Comparison of ENCODE assay signal across 21 cellular contexts in genomic region chr2:239772721-239773120, GRCh38.
DNase-seq lines count a peak whose midpoint lies in the region; ATAC-seq, FAIRE-seq and TF ChIP-seq lines count a peak whose summit lies in the region.
"Had no signal": no experiment of that assay in that cellular context is flagged by ENCODE, and none has a peak within 500 bp of the region (broad histone marks: within the 10 kb centered on the region; RNA-seq: fewer than 3 reads in every experiment).

No MANE protein-coding gene starts in this region.

- no peak overlapping the region for H2AFZ ChIP-seq in K562 (ENCODE audit: low read depth, low read length)
- no peak overlapping the region for H2AFZ ChIP-seq in neuronal stem cell (ENCODE audit: low read length)
- H2AFZ ChIP-seq: GM23338 had no signal

- H2BK5ac ChIP-seq in neuronal stem cell (ENCODE audit: low read length) = no peak overlapping the region

- no peak for TF ChIP-seq POLR2A in K562 (conservative IDR thresholded peaks at IDR 0.05)

- H2BK12ac ChIP-seq in neuronal stem cell (ENCODE audit: low read length) = no peak overlapping the region

- H3K4me1 ChIP-seq in K562 (replicated peaks in 1 of 2; ENCODE audit: control insufficient read depth in 2 of 2, insufficient read depth in 2 of 2, low read length in 2 of 2) (no peaks in the 10 kb centered on the region), neuronal stem cell (ENCODE audit: control insufficient read depth in 2 of 2, insufficient read depth in 1 of 2, low read depth in 1 of 2, low read length in 2 of 2) (no peaks in the 10 kb centered on the region), tibial artery (peaks cover 0 to 10% (median 3%) of the 10 kb centered on the region in 4 donors)

- peak; percentile 5 for DNase-seq in activated T-cell treated with anti-CD3 and anti-CD28 coated beads, Interleukin-2, amount 50 U/mL, for 24 hours
- DNase-seq in activated T-cell treated with anti-CD3 and anti-CD28 coated beads, Interleukin-2, amount 50 U/mL, for 72 hours = no peak
- DNase-seq in K562 (ENCODE audit: extremely low read depth in 1 of 4, low spot score in 3 of 4) = no peak
- no peak for DNase-seq in neuronal stem cell (ENCODE audit: low spot score)
- DNase-seq in tibial artery = peak; percentile 19 to 37
- no peak for DNase-seq in NCI-H774 (lab: John Stamatoyannopoulos, UW)
- DNase-seq in Kasumi-1 (lab: John Stamatoyannopoulos, UW) = no peak
- DNase-seq: 8988T, GDM1, NCI-H1436, NCI-H2029, NCI-H2171 treated with DMSO at 0.1 percent for 48 hours, NCI-H82, PC-3 had no signal

- H3K9me1 ChIP-seq in K562 (ENCODE audit: control insufficient read depth, insufficient read depth, low read length) = no peaks in the 10 kb centered on the region

- no peak overlapping the region for H4K8ac ChIP-seq in neuronal stem cell (ENCODE audit: low read depth, low read length)

- BruUV-seq in K562 (replicated peaks; lab: Mats Ljungman, UMichigan) = no TSS peak

- H3K23ac ChIP-seq in neuronal stem cell (ENCODE audit: low read depth, low read length, poor library complexity) = no peak overlapping the region

- H2BK120ac ChIP-seq in neuronal stem cell (ENCODE audit: low read depth, low read length) = no peak overlapping the region

- H3K27ac ChIP-seq in K562 (ENCODE audit: extremely low read depth, low read depth, low read length) (no peak overlapping the region), neuronal stem cell (replicated peaks; ENCODE audit: low read length) (no peak overlapping the region), tibial artery (no peak overlapping the region)
- H3K27ac ChIP-seq: HL-60 had no signal

- intact Hi-C loops in K562 (cut with micrococcal nuclease) (no loop called here), tibial artery (cut with DNase I; ENCODE audit: low total_unique reads) (no loop called here)

- H3K79me2 ChIP-seq in K562 (ENCODE audit: control insufficient read depth, insufficient read depth, low read length) = no peaks in the 10 kb centered on the region

- POLR2A ChIA-PET in K562 (lab: Yijun Ruan, JAX) = interaction anchor here (0.7 kb wide), 1 partner anchor 1809 kb away, joined by 3 read pairs; no protein-coding TSS in a partner anchor

- H3K4ac ChIP-seq in neuronal stem cell (ENCODE audit: low read length) = no peak overlapping the region

- H3K4me1 Mint-ChIP-seq in activated T-cell treated with anti-CD3 and anti-CD28 coated beads, Interleukin-2, amount 50 U/mL, for 24 hours (ENCODE audit: low read depth) = no peaks in the 10 kb centered on the region
- no peaks in the 10 kb centered on the region for H3K4me1 Mint-ChIP-seq in activated T-cell treated with anti-CD3 and anti-CD28 coated beads, Interleukin-2, amount 50 U/mL, for 72 hours (ENCODE audit: low read depth)
- H3K4me1 Mint-ChIP-seq: GM23338 had no signal

- CTCF ChIA-PET in K562 (lab: Yijun Ruan, JAX; ENCODE audit: low intra/inter-chr PET ratio) = no interaction called here

- H3K4me3 ChIP-seq in K562 (no peak overlapping the region), neuronal stem cell (ENCODE audit: low read length in 2 of 2) (peak overlapping the region in 1 of 2 donors; percentile 26), tibial artery (no peak overlapping the region)
- H3K4me3 ChIP-seq: GM12878, GM23338 had no signal

- peaks cover 26% of the 10 kb centered on the region for H3K27me3 Mint-ChIP-seq in activated T-cell treated with anti-CD3 and anti-CD28 coated beads, Interleukin-2, amount 50 U/mL, for 24 hours
- peaks cover 6% of the 10 kb centered on the region for H3K27me3 Mint-ChIP-seq in activated T-cell treated with anti-CD3 and anti-CD28 coated beads, Interleukin-2, amount 50 U/mL, for 72 hours (ENCODE audit: low read depth)

- ATAC-seq in activated T-cell treated with anti-CD3 and anti-CD28 coated beads, Interleukin-2, amount 50 U/mL, for 72 hours (replicated peaks in 1 of 2) = no peak
- no peak for ATAC-seq in K562
- ATAC-seq in GM21390 (IDR thresholded peaks at IDR 0.05; ENCODE audit: unreplicated experiment) = no peak
- ATAC-seq: GM12878, GM23338, HCT116, PC-3 had no signal

- peak overlapping the region; percentile 18 for H3K18ac ChIP-seq in neuronal stem cell (ENCODE audit: low read length)

- WGBS in K562 (ENCODE audit: insufficient coverage, low coverage, missing lambda C conversion rate) = 0% methylated on average over 4 of the region's 5 CpGs
- no CpG with 5 or more reads among the region's 5 CpGs for WGBS in neuronal stem cell (ENCODE audit: extremely low coverage in 2 of 2, insufficient read length in 2 of 2, insufficient replicate concordance in 1 of 2), 2 donors

- peaks cover 6% of the 10 kb centered on the region for H3K9me3 Mint-ChIP-seq in activated T-cell treated with anti-CD3 and anti-CD28 coated beads, Interleukin-2, amount 50 U/mL, for 24 hours
- peaks cover 5% of the 10 kb centered on the region in 2 donors for H3K9me3 Mint-ChIP-seq in activated T-cell treated with anti-CD3 and anti-CD28 coated beads, Interleukin-2, amount 50 U/mL, for 72 hours

- TF ChIP-seq RAD21 in K562 (CRISPR knock-in tag; conservative IDR thresholded peaks at IDR 0.05 in 1 of 2, IDR thresholded peaks at IDR 0.05 in 1 of 2) = no peak

- no peak for TF ChIP-seq CTCF in K562 (IDR thresholded peaks at IDR 0.05 in 2 of 3, conservative IDR thresholded peaks at IDR 0.05 in 1 of 3; ENCODE audit: insufficient read depth in 2 of 3, low read depth in 1 of 3, low read length in 3 of 3)
- no peak for TF ChIP-seq CTCF in tibial artery (IDR thresholded peaks at IDR 0.05)

- no peak overlapping the region for H4K91ac ChIP-seq in neuronal stem cell (ENCODE audit: low read depth, low read length, poor library complexity)

- no peak overlapping the region for H3K4me2 ChIP-seq in K562 (ENCODE audit: insufficient read depth, low read length)
- no peak overlapping the region for H3K4me2 ChIP-seq in neuronal stem cell (ENCODE audit: insufficient read depth, low read length, poor library complexity, severe bottlenecking)
- H3K4me2 ChIP-seq: GM23338 had no signal

- no peak overlapping the region for H3K27ac Mint-ChIP-seq in activated T-cell treated with anti-CD3 and anti-CD28 coated beads, Interleukin-2, amount 50 U/mL, for 24 hours
- H3K27ac Mint-ChIP-seq in activated T-cell treated with anti-CD3 and anti-CD28 coated beads, Interleukin-2, amount 50 U/mL, for 72 hours = no peak overlapping the region
- H3K27ac Mint-ChIP-seq: GM23338 had no signal

- in situ Hi-C loops in K562 (cut with MboI) = no loop called here

- H2AK5ac ChIP-seq in neuronal stem cell (ENCODE audit: low read depth, low read length) = peak overlapping the region; percentile 37

- no peak overlapping the region for H2BK15ac ChIP-seq in neuronal stem cell (ENCODE audit: low read length)

- H3K9me3 ChIP-seq in K562 (replicated peaks; ENCODE audit: control insufficient read depth, insufficient read depth, low read depth, low read length) = no peaks in the 10 kb centered on the region
- H3K9me3 ChIP-seq in neuronal stem cell (replicated peaks in 1 of 2; ENCODE audit: control insufficient read depth in 2 of 2, insufficient read depth in 1 of 2, low read depth in 1 of 2, low read length in 2 of 2) = peaks cover 0 to 9% of the 10 kb centered on the region in 2 donors
- peaks cover 0 to 17% (median 15%) of the 10 kb centered on the region in 3 donors for H3K9me3 ChIP-seq in tibial artery

- H3K27me3 ChIP-seq in K562 (ENCODE audit: control insufficient read depth in 2 of 2, insufficient read depth in 2 of 2, low read length in 2 of 2) (peaks cover 2 to 29% of the 10 kb centered on the region in 2 experiments; a peak in 2 of 5 replicates), neuronal stem cell (ENCODE audit: control insufficient read depth in 3 of 3, insufficient read depth in 3 of 3, low read depth in 1 of 3, low read length in 3 of 3) (peaks cover 0 to 11% (median 7%) of the 10 kb centered on the region in 3 experiments), tibial artery (peaks cover 0 to 35% of the 10 kb centered on the region in 2 donors)

- no peak overlapping the region for H3K14ac ChIP-seq in neuronal stem cell (ENCODE audit: low read length)

- H3K36me3 ChIP-seq in K562 (ENCODE audit: control insufficient read depth, insufficient read depth, low read length) (no peaks in the 10 kb centered on the region), neuronal stem cell (replicated peaks in 1 of 2; ENCODE audit: control insufficient read depth in 2 of 2, insufficient read depth in 2 of 2, low read length in 2 of 2) (no peaks in the 10 kb centered on the region), tibial artery (no peaks in the 10 kb centered on the region)

- H3K36me3 Mint-ChIP-seq in activated T-cell treated with anti-CD3 and anti-CD28 coated beads, Interleukin-2, amount 50 U/mL, for 24 hours (ENCODE audit: low read depth) = no peaks in the 10 kb centered on the region
- peaks cover 3% of the 10 kb centered on the region in 2 donors for H3K36me3 Mint-ChIP-seq in activated T-cell treated with anti-CD3 and anti-CD28 coated beads, Interleukin-2, amount 50 U/mL, for 72 hours (ENCODE audit: insufficient read depth in 2 of 2)

- no peaks in the 10 kb centered on the region for H3K79me1 ChIP-seq in neuronal stem cell (ENCODE audit: low read depth, low read length)

- H3K4me3 Mint-ChIP-seq in activated T-cell treated with anti-CD3 and anti-CD28 coated beads, Interleukin-2, amount 50 U/mL, for 24 hours = no peak overlapping the region
- H3K4me3 Mint-ChIP-seq in activated T-cell treated with anti-CD3 and anti-CD28 coated beads, Interleukin-2, amount 50 U/mL, for 72 hours = no peak overlapping the region
- H3K4me3 Mint-ChIP-seq: GM23338 had no signal

- TF ChIP-seq EP300 in K562 (IDR thresholded peaks at IDR 0.05; ENCODE audit: low read length) = no peak

- no peaks in the 10 kb centered on the region; the same call in 1 of the 2 replicates for H4K20me1 ChIP-seq in K562 (replicated peaks; ENCODE audit: control insufficient read depth, insufficient read depth, low read length)

- H3K9ac ChIP-seq in K562 (ENCODE audit: insufficient read depth in 1 of 2, low read depth in 2 of 2, low read length in 2 of 2) = no peak overlapping the region
- H3K9ac ChIP-seq in neuronal stem cell (ENCODE audit: low read depth, low read length, poor library complexity) = no peak overlapping the region

- FAIRE-seq in K562 (lab: Jason Lieb, UNC) = no peak
- FAIRE-seq: GM12878, GM18507, HTR-8/SVneo had no signal

TF ChIP-seq in K562, 482 proteins besides CTCF, POLR2A, EP300 and RAD21 (continues in another document):
- no peak for TF ChIP-seq ZNF408 (CRISPR knock-in tag; IDR thresholded peaks at IDR 0.05; ENCODE audit: low read depth)
- TF ChIP-seq MYC (IDR thresholded peaks at IDR 0.05; ENCODE audit: low read depth, low read length) = no peak
- no peak for TF ChIP-seq MYC (CRISPR knock-in tag; IDR thresholded peaks at IDR 0.05; ENCODE audit: borderline replicate concordance, low read depth)

Comparison
In these comparisons a context has a peak if more than half of its experiments do, and no peak if none do; other contexts are left out.
1. DNase-seq: peak in activated T-cell treated with anti-CD3 and anti-CD28 coated beads, Interleukin-2, amount 50 U/mL, for 24 hours (single experiment) and tibial artery (2 of 2); none in activated T-cell treated with anti-CD3 and anti-CD28 coated beads, Interleukin-2, amount 50 U/mL, for 72 hours (0 of 2), K562 (0 of 4), neuronal stem cell (single experiment), NCI-H774 (single experiment) and Kasumi-1 (0 of 2).